19 cellular contexts compared by ENCODE assay signal in genomic region chr7:87505557-87506242, GRCh38. TPM values are rescaled to one million over a fixed set of nuclear protein-coding genes. Genes with fewer than 3 reads are reported as not detected.
DNase-seq lines count a peak whose midpoint lies in the region; ATAC-seq and TF ChIP-seq lines count a peak whose summit lies in the region.
"Had no signal": no experiment of that assay in that cellular context is flagged by ENCODE, and none has a peak within 500 bp of the region (broad histone marks: within the 10 kb centered on the region; RNA-seq: fewer than 3 reads in every experiment).

No MANE protein-coding gene starts in this region.

- H2AFZ ChIP-seq in Loucy (ENCODE audit: low read length), result 0 out of 2 replicates have a peak overlapping the region, but pooled peaks have one; percentile 38
- H2AFZ ChIP-seq in osteoblast (ENCODE audit: low read length), result no peak overlapping the region

- H3K9me3 Mint-ChIP-seq in natural killer cell, result no peaks in the 10 kb centered on the region
- H3K9me3 Mint-ChIP-seq: CD14-positive monocyte; stimulated activated naive CD8-positive, alpha-beta T cell treated with anti-CD3 and anti-CD28 coated beads, Interleukin-15, Interleukin-2, amounts not matched to agents 100 ng/mL and 50 ng/mL, for 24 hours had no signal

- H3K4me3 Mint-ChIP-seq in natural killer cell, result no peak overlapping the region
- H3K4me3 Mint-ChIP-seq: CD14-positive monocyte; stimulated activated naive CD8-positive, alpha-beta T cell treated with anti-CD3 and anti-CD28 coated beads, Interleukin-15, Interleukin-2, amounts not matched to agents 100 ng/mL and 50 ng/mL, for 24 hours had no signal

- ATAC-seq in GM21825 (IDR thresholded peaks at IDR 0.05; ENCODE audit: unreplicated experiment) (peak; percentile 49), natural killer cell (no peak)

- peaks cover 36% of the 10 kb centered on the region for H3K36me3 Mint-ChIP-seq in natural killer cell
- H3K36me3 Mint-ChIP-seq: CD14-positive monocyte had no signal

- peak; percentile 7 for DNase-seq in NCI-H82 (lab: John Stamatoyannopoulos, UW)
- no peak for DNase-seq in NCI-H82 treated with DMSO at 0.1 percent for 48 hours (lab: John Stamatoyannopoulos, UW; ENCODE audit: unreplicated experiment)
- no peak for DNase-seq in natural killer cell
- no peak for DNase-seq in prostate gland (ENCODE audit: low spot score)
- DNase-seq in osteoblast (ENCODE audit: insufficient read length, low spot score, missing footprints), result no peak
- no peak for DNase-seq in NCI-H187 (lab: John Stamatoyannopoulos, UW)
- DNase-seq: activated gamma-delta T cell; amygdala; central memory CD4-positive, alpha-beta T cell; effector CD4-positive, alpha-beta T cell; mesendoderm; stimulated activated CD4-positive, alpha-beta T cell treated with anti-CD3 and anti-CD28 coated beads, Interleukin-15, amount 100 ng/mL, for 24 hours had no signal

- H3K9ac ChIP-seq in Loucy (ENCODE audit: low read depth, low read length, poor library complexity, severe bottlenecking), result no peak overlapping the region

- H3K9me3 ChIP-seq in Loucy (ENCODE audit: insufficient read depth, low read depth, low read length) (no peaks in the 10 kb centered on the region), prostate gland (no peaks in the 10 kb centered on the region), osteoblast (ENCODE audit: low read depth, low read length) (no peaks in the 10 kb centered on the region)
- H3K9me3 ChIP-seq: right atrium auricular region had no signal

- H3K4me1 ChIP-seq in Loucy (ENCODE audit: insufficient read depth, low read length, poor library complexity, severe bottlenecking), result no peaks in the 10 kb centered on the region
- H3K4me1 ChIP-seq in prostate gland (replicated peaks), result no peaks in the 10 kb centered on the region
- no peaks in the 10 kb centered on the region for H3K4me1 ChIP-seq in osteoblast (ENCODE audit: insufficient read depth, low read length)
- H3K4me1 ChIP-seq: right atrium auricular region had no signal

- no peaks in the 10 kb centered on the region for H3K27me3 Mint-ChIP-seq in natural killer cell (ENCODE audit: low read depth in 2 of 2)
- H3K27me3 Mint-ChIP-seq: stimulated activated naive CD8-positive, alpha-beta T cell treated with anti-CD3 and anti-CD28 coated beads, Interleukin-15, Interleukin-2, amounts not matched to agents 100 ng/mL and 50 ng/mL, for 24 hours had no signal

- H3K4me3 ChIP-seq in Loucy (ENCODE audit: low read length, poor library complexity, severe bottlenecking) (no peak overlapping the region), prostate gland (no peak overlapping the region), osteoblast (ENCODE audit: insufficient read depth, low read length) (no peak overlapping the region)
- H3K4me3 ChIP-seq: right atrium auricular region had no signal

- TF ChIP-seq POLR2A in prostate gland (IDR thresholded peaks at IDR 0.05), result no peak

- H3K36me3 ChIP-seq in Loucy (ENCODE audit: insufficient read depth, low read length) (no peaks in the 10 kb centered on the region), prostate gland (no peaks in the 10 kb centered on the region), osteoblast (ENCODE audit: insufficient read depth, low read length) (no peaks in the 10 kb centered on the region)
- H3K36me3 ChIP-seq: right atrium auricular region had no signal

- no peaks in the 10 kb centered on the region for H4K20me1 ChIP-seq in Loucy (ENCODE audit: insufficient read depth, low read length, poor library complexity, severe bottlenecking)
- no peaks in the 10 kb centered on the region for H4K20me1 ChIP-seq in osteoblast (ENCODE audit: insufficient read depth, low read length)

- no peak for TF ChIP-seq CTCF in Loucy (conservative IDR thresholded peaks at IDR 0.05; ENCODE audit: low read length)
- no peak for TF ChIP-seq CTCF in natural killer cell (IDR thresholded peaks at IDR 0.05)
- TF ChIP-seq CTCF in prostate gland (IDR thresholded peaks at IDR 0.05), result no peak
- no peak for TF ChIP-seq CTCF in osteoblast (IDR thresholded peaks at IDR 0.05; ENCODE audit: extremely low read depth, low read depth, low read length)

- intact Hi-C loops in natural killer cell (cut with micrococcal nuclease), result loop anchor here (2.0 kb wide), 1 partner anchor 381 kb away; no protein-coding TSS in a partner anchor
- intact Hi-C loops in prostate gland (cut with DNase I), result no loop called here

- no peaks in the 10 kb centered on the region for H3K27me3 ChIP-seq in Loucy (ENCODE audit: insufficient read depth, low read length, poor library complexity, severe bottlenecking)
- no peaks in the 10 kb centered on the region for H3K27me3 ChIP-seq in prostate gland (replicated peaks; ENCODE audit: insufficient read depth)
- no peaks in the 10 kb centered on the region for H3K27me3 ChIP-seq in osteoblast (ENCODE audit: insufficient read depth, low read length)
- H3K27me3 ChIP-seq: right atrium auricular region had no signal

- peaks cover 16 to 18% of the 10 kb centered on the region in 2 donors for H3K4me1 Mint-ChIP-seq in natural killer cell

- peak overlapping the region; percentile 57 to 61 for H3K27ac Mint-ChIP-seq in natural killer cell
- H3K27ac Mint-ChIP-seq: CD14-positive monocyte; stimulated activated naive CD8-positive, alpha-beta T cell treated with anti-CD3 and anti-CD28 coated beads, Interleukin-15, Interleukin-2, amounts not matched to agents 100 ng/mL and 50 ng/mL, for 24 hours had no signal

- no peaks in the 10 kb centered on the region for H3K9me2 ChIP-seq in Loucy (replicated peaks; ENCODE audit: low read depth, low read length)

- 79% methylated on average over 5 of the region's 5 CpGs for WGBS in prostate gland

- H3K4me2 ChIP-seq in Loucy (ENCODE audit: low read depth, low read length, poor library complexity, severe bottlenecking) (no peak overlapping the region), osteoblast (ENCODE audit: insufficient read depth, low read length) (no peak overlapping the region)

- H3F3A ChIP-seq in Loucy (ENCODE audit: low read depth), result no peaks in the 10 kb centered on the region

- H3K79me2 ChIP-seq in Loucy (ENCODE audit: insufficient read depth, low read length) (no peaks in the 10 kb centered on the region), osteoblast (ENCODE audit: insufficient read depth, low read length) (no peaks in the 10 kb centered on the region)

- H3K27ac ChIP-seq in prostate gland (no peak overlapping the region), osteoblast (ENCODE audit: low read depth, low read length) (no peak overlapping the region)
- H3K27ac ChIP-seq: right atrium auricular region, RWPE1 had no signal

RNA-seq across cellular contexts. Expression of gene ABCB4, which starts 30.2 kb away (rescaled TPM):
- total RNA-seq in natural killer cell, result under 1 TPM; 0.14 to 0.63 (median 0.50) TPM
- 1 to 10 TPM in 1 of 2 donors, under 1 TPM in 1; 0.05 to 1.1 TPM for total RNA-seq in prostate gland
- under 0.01 and 0.36 TPM in 2 replicates for total RNA-seq in osteoblast
- total RNA-seq: A172 had no signal
